In genomic region chr1:169015464-169015863, GRCh38 we compare ENCODE assay signal across 29 cellular contexts.
"Had no signal": no experiment of that assay in that cellular context is flagged by ENCODE, and none has a peak within 500 bp of the region (broad histone marks: within the 10 kb centered on the region; RNA-seq: fewer than 3 reads in every experiment).

No MANE protein-coding gene starts in this region.

- H3K4me1 Mint-ChIP-seq: immature natural killer cell, naive B cell, natural killer cell, neural progenitor cell had no signal

- ATAC-seq: left colon; left lung; lower lobe of right lung; natural killer cell; sciatic nerve; stimulated activated effector memory CD8-positive, alpha-beta T cell treated with anti-CD3 and anti-CD28 coated beads, Interleukin-12 subunit alpha, Interleukin-12 subunit beta, amount 100 ng/mL, for 72 hours; upper lobe of right lung had no signal

- H3K4me2 ChIP-seq: neural progenitor cell had no signal

- H3K4me1 ChIP-seq: left lung, lower lobe of right lung, neural progenitor cell, right atrium auricular region, suprapubic skin, tibial artery, upper lobe of right lung had no signal

- H3K4me3 Mint-ChIP-seq: immature natural killer cell; naive B cell; natural killer cell; nephron progenitor cell; neural progenitor cell; stimulated activated effector memory CD8-positive, alpha-beta T cell treated with anti-CD3 and anti-CD28 coated beads, Interleukin-12 subunit alpha, Interleukin-12 subunit beta, amount 100 ng/mL, for 72 hours; stimulated activated naive CD8-positive, alpha-beta T cell treated with anti-CD3 and anti-CD28 coated beads, Interleukin-15, Interleukin-2, amounts not matched to agents 100 ng/mL and 50 ng/mL, for 24 hours had no signal

- H3K27ac ChIP-seq: left lung, lower lobe of right lung, neural progenitor cell, neutrophil, right atrium auricular region, skin epidermis, suprapubic skin, thoracic aorta, tibial artery, upper lobe of right lung had no signal

- FAIRE-seq: islet of Langerhans, kidney, urothelium cell line had no signal

- H3K27me3 ChIP-seq: left lung, neural progenitor cell, neutrophil, right atrium auricular region, tibial artery, upper lobe of right lung had no signal

- H3K27ac Mint-ChIP-seq: immature natural killer cell; naive B cell; natural killer cell; neural progenitor cell; progenitor cell of endocrine pancreas; stimulated activated naive CD8-positive, alpha-beta T cell treated with anti-CD3 and anti-CD28 coated beads, Interleukin-15, Interleukin-2, amounts not matched to agents 100 ng/mL and 50 ng/mL, for 24 hours had no signal

- H3K4me3 ChIP-seq: left lung, lower lobe of right lung, neural progenitor cell, right atrium auricular region, skin epidermis, suprapubic skin, thoracic aorta, tibial artery, upper lobe of right lung had no signal

- H3K9ac ChIP-seq: neural progenitor cell had no signal

- H2AFZ ChIP-seq: neural progenitor cell had no signal

- H3K9me3 ChIP-seq: left lung, lower lobe of right lung, neutrophil, right atrium auricular region, suprapubic skin, thoracic aorta, tibial artery, upper lobe of right lung had no signal

- DNase-seq: hypothalamus; immature natural killer cell; kidney; left colon; left lung; lower lobe of right lung; mammary epithelial cell; mesenchymal stem cell; naive B cell; natural killer cell; nephron progenitor cell; occipital lobe; stimulated activated CD4-positive, alpha-beta T cell treated with anti-CD3 and anti-CD28 coated beads, Interleukin-4, amount 100 ng/mL, for 24 hours; stimulated activated naive CD4-positive, alpha-beta T cell; tibial artery; trophoblast cell; upper lobe of right lung had no signal

- H3K36me3 Mint-ChIP-seq: naive B cell; natural killer cell; neural progenitor cell; stimulated activated effector memory CD8-positive, alpha-beta T cell treated with anti-CD3 and anti-CD28 coated beads, Interleukin-12 subunit alpha, Interleukin-12 subunit beta, amount 100 ng/mL, for 72 hours had no signal

- H3K36me3 ChIP-seq: left lung, lower lobe of right lung, neural progenitor cell, neutrophil, right atrium auricular region, suprapubic skin, thoracic aorta, tibial artery, upper lobe of right lung had no signal

- H3K9me3 Mint-ChIP-seq: immature natural killer cell; naive B cell; natural killer cell; nephron progenitor cell; neural progenitor cell; stimulated activated effector memory CD8-positive, alpha-beta T cell treated with anti-CD3 and anti-CD28 coated beads, Interleukin-12 subunit alpha, Interleukin-12 subunit beta, amount 100 ng/mL, for 72 hours; stimulated activated naive CD8-positive, alpha-beta T cell treated with anti-CD3 and anti-CD28 coated beads, Interleukin-15, Interleukin-2, amounts not matched to agents 100 ng/mL and 50 ng/mL, for 24 hours had no signal
